Comparison of ENCODE assay signal across 8 cellular contexts in the genomic region with DNA sequence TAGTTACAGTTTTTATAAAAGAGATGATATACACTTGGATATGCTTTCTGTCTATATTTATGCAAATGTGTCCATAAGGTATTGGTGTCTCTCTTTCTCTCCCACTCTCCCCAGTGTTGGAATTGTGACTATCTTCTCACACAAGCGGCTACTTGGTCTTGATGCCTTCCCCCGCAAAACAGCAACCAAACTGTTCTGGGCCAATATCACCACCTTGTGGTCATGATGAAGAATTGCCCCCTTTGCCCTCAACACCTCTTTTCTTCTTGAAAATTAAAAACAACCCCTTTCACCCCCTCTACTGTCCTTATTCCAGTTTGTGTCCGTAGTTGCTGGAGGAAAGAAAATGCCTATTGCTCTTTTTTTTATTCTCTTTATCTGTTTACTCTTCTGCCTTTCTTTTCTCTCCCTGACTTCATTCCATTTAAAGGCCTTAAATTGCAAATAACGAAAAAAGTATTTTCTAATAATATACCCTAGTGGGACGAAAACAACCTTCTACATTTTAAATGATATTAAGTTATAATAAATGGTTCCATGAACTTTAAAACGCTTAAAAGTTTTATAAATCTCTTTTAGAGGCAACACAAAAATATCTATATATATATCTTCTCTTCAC.
DNase-seq lines count a peak whose midpoint lies in the region; ATAC-seq and TF ChIP-seq lines count a peak whose summit lies in the region.

No MANE protein-coding gene starts in this region.

- H3K9ac ChIP-seq in PC-3 (ENCODE audit: low read length), result no peak overlapping the region

- ATAC-seq in PC-3, result no peak
- ATAC-seq in HG02852 (IDR thresholded peaks at IDR 0.05; ENCODE audit: unreplicated experiment), result no peak
- no peak for ATAC-seq in GM21367 (IDR thresholded peaks at IDR 0.05; ENCODE audit: unreplicated experiment)

- H3K36me3 ChIP-seq in HEK293 (ENCODE audit: control insufficient read depth in 2 of 2, insufficient read depth in 1 of 2, low read length in 2 of 2) (no peaks in the 10 kb centered on the region), PC-3 (ENCODE audit: low read depth, low read length) (no peaks in the 10 kb centered on the region; the same call in 1 of the 2 replicates)

- no TSS peak for BruUV-seq in PC-3 (replicated peaks; lab: Mats Ljungman, UMichigan)

- H2AFZ ChIP-seq in PC-3 (ENCODE audit: low read length), result no peak overlapping the region

- DNase-seq in DMS53 (lab: John Stamatoyannopoulos, UW) (peak; percentile 79), PC-3 (peak; percentile 50), dermis blood vessel endothelial cell (peak; percentile 18), renal cortical epithelial cell (ENCODE audit: low read depth) (peak; percentile 12), T1000 (lab: John Stamatoyannopoulos, UW) (no peak)

- no peak overlapping the region for H3K4me2 ChIP-seq in PC-3 (ENCODE audit: low read length)

- H3K27ac ChIP-seq in HEK293 (ENCODE audit: extremely low read depth, low read depth, low read length) (no peak overlapping the region), PC-3 (ENCODE audit: low read length) (no peak overlapping the region)

- TF ChIP-seq CTCF in HEK293 (tag by site-specific recombination; IDR thresholded peaks at IDR 0.05), result peak; percentile 30; the same call in 1 of the 2 replicates
- peak; percentile 71 for TF ChIP-seq CTCF in PC-3 (conservative IDR thresholded peaks at IDR 0.05; ENCODE audit: low read depth, low read length)

- no peaks in the 10 kb centered on the region for H4K20me1 ChIP-seq in PC-3 (ENCODE audit: low read length)

- no peaks in the 10 kb centered on the region for H3K79me2 ChIP-seq in PC-3 (ENCODE audit: low read length)

- H3K4me3 ChIP-seq in HEK293 (ENCODE audit: low read depth, low read length) (no peak overlapping the region), PC-3 (ENCODE audit: low read length) (no peak overlapping the region)

- no peaks in the 10 kb centered on the region for H3K9me2 ChIP-seq in PC-3 (replicated peaks; ENCODE audit: low read length)

- intact Hi-C loops in PC-3 (cut with micrococcal nuclease), result no loop called here

- CTCF ChIA-PET in HEK293 (lab: Yijun Ruan, JAX), result interaction anchor here (0.7 to 2.7 kb wide), 16 partner anchors 10 to 277 kb away, joined by 3 to 27 read pairs (median 4); no protein-coding TSS in a partner anchor
- CTCF ChIA-PET in PC-3 (lab: Charles Lee), result no interaction called here

- POLR2A ChIA-PET in HEK293 (lab: Yijun Ruan, JAX), result no interaction called here
- POLR2A ChIA-PET in PC-3 (lab: Charles Lee; ENCODE audit: unreplicated experiment), result no interaction called here

- H3K9me3 ChIP-seq in HEK293 (ENCODE audit: control insufficient read depth, insufficient read depth, low read depth, low read length) (no peaks in the 10 kb centered on the region), PC-3 (ENCODE audit: low read length) (no peaks in the 10 kb centered on the region)

- H3K27me3 ChIP-seq in PC-3 (ENCODE audit: low read length), result peaks cover 66% of the 10 kb centered on the region

- H3K4me1 ChIP-seq in HEK293 (ENCODE audit: control insufficient read depth, insufficient read depth, low read length) (no peaks in the 10 kb centered on the region), PC-3 (ENCODE audit: insufficient read depth, low read length) (no peaks in the 10 kb centered on the region)

- no peaks in the 10 kb centered on the region for H3F3A ChIP-seq in PC-3 (ENCODE audit: low read length, unreplicated experiment)

TF ChIP-seq in HEK293, 187 proteins besides CTCF, POLR2A, EP300 and RAD21:
- TF ChIP-seq, protein P1, sequence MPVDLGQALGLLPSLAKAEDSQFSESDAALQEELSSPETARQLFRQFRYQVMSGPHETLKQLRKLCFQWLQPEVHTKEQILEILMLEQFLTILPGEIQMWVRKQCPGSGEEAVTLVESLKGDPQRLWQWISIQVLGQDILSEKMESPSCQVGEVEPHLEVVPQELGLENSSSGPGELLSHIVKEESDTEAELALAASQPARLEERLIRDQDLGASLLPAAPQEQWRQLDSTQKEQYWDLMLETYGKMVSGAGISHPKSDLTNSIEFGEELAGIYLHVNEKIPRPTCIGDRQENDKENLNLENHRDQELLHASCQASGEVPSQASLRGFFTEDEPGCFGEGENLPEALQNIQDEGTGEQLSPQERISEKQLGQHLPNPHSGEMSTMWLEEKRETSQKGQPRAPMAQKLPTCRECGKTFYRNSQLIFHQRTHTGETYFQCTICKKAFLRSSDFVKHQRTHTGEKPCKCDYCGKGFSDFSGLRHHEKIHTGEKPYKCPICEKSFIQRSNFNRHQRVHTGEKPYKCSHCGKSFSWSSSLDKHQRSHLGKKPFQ (tag by site-specific recombination; IDR thresholded peaks at IDR 0.05), result no peak
- peak; percentile 94 for TF ChIP-seq ZNF2 (tag by site-specific recombination; IDR thresholded peaks at IDR 0.05)
- TF ChIP-seq ZNF654 (tag by site-specific recombination; IDR thresholded peaks at IDR 0.05; ENCODE audit: low read depth), result peak; percentile 72
- TF ChIP-seq SETDB1 (IDR thresholded peaks at IDR 0.05; ENCODE audit: insufficient read length, low read length), result peak; percentile 42
